In genomic region chr1:39527190-39527579, GRCh38 we compare ENCODE assay signal across 3 cellular contexts. TPM values are rescaled to one million over a fixed set of nuclear protein-coding genes. Genes with fewer than 3 reads are reported as not detected.
"Had no signal": no experiment of that assay in that cellular context is flagged by ENCODE, and none has a peak within 500 bp of the region (broad histone marks: within the 10 kb centered on the region; RNA-seq: fewer than 3 reads in every experiment).

No MANE protein-coding gene starts in this region.

RNA-seq across cellular contexts. Expression of gene BMP8A, which starts 35.7 kb away (rescaled TPM):
- total RNA-seq: liver; T-helper 2 cell treated with Interferon-gamma antibody and Interleukin-4, amounts not matched to agents 100 ng/mL and 5 ng/mL, for 36 hours had no signal
- polyA plus RNA-seq: esophagus, liver had no signal
